ENCODE assay signal across 29 cellular contexts in genomic region chr16:50322333-50322732, GRCh38.
"Had no signal": no experiment of that assay in that cellular context is flagged by ENCODE, and none has a peak within 500 bp of the region (broad histone marks: within the 10 kb centered on the region; RNA-seq: fewer than 3 reads in every experiment).

No MANE protein-coding gene starts in this region.

- H3K9me3 Mint-ChIP-seq: naive B cell; nephron; neural crest cell; stimulated activated effector memory CD8-positive, alpha-beta T cell treated with anti-CD3 and anti-CD28 coated beads, Interleukin-12 subunit alpha, Interleukin-12 subunit beta, amount 100 ng/mL, for 72 hours; stimulated activated naive CD8-positive, alpha-beta T cell treated with anti-CD3 and anti-CD28 coated beads, Interleukin-15, Interleukin-2, amounts not matched to agents 100 ng/mL and 50 ng/mL, for 24 hours; type B pancreatic cell had no signal

- DNase-seq: hippocampal formation; kidney; left colon; left lung; lower lobe of right lung; mammary epithelial cell; mesenchymal stem cell; naive B cell; nucleus accumbens; pancreas; posterior cingulate gyrus; retina; right cardiac atrium; sigmoid colon; small intestine; spleen; stimulated activated CD4-positive, alpha-beta T cell treated with anti-CD3 and anti-CD28 coated beads, Interleukin-4, amount 100 ng/mL, for 24 hours; stimulated activated naive CD4-positive, alpha-beta T cell; tibial artery; uterus had no signal

- H3K4me1 Mint-ChIP-seq: neural crest cell had no signal

- H3K36me3 ChIP-seq: prostate gland, uterus had no signal

- H3K4me1 ChIP-seq: lower lobe of right lung, pancreas, prostate gland, suprapubic skin, uterus had no signal

- FAIRE-seq: islet of Langerhans, kidney, pancreas, small intestine had no signal

- H3K27ac ChIP-seq: lower lobe of right lung, pancreas, prostate gland, thoracic aorta had no signal

- ATAC-seq: left colon; left lung; lower lobe of right lung; pancreas; right cardiac atrium; stimulated activated effector memory CD8-positive, alpha-beta T cell treated with anti-CD3 and anti-CD28 coated beads, Interleukin-12 subunit alpha, Interleukin-12 subunit beta, amount 100 ng/mL, for 72 hours had no signal

- H3K27ac Mint-ChIP-seq: nephron; stimulated activated effector memory CD8-positive, alpha-beta T cell treated with anti-CD3 and anti-CD28 coated beads, Interleukin-12 subunit alpha, Interleukin-12 subunit beta, amount 100 ng/mL, for 72 hours; type B pancreatic cell had no signal

- H3K4me3 Mint-ChIP-seq: naive B cell; nephron; neural crest cell; stimulated activated effector memory CD8-positive, alpha-beta T cell treated with anti-CD3 and anti-CD28 coated beads, Interleukin-12 subunit alpha, Interleukin-12 subunit beta, amount 100 ng/mL, for 72 hours; stimulated activated naive CD8-positive, alpha-beta T cell treated with anti-CD3 and anti-CD28 coated beads, Interleukin-15, Interleukin-2, amounts not matched to agents 100 ng/mL and 50 ng/mL, for 24 hours; type B pancreatic cell had no signal

- H3K4me3 ChIP-seq: left lung, lower lobe of right lung, pancreas, prostate gland, sigmoid colon, spleen, suprapubic skin, thoracic aorta, tibial artery, uterus had no signal

- H3K27me3 ChIP-seq: left lung, pancreas, sigmoid colon, spleen, suprapubic skin, tibial artery, uterus had no signal

- H3K27me3 Mint-ChIP-seq: naive B cell; stimulated activated naive CD8-positive, alpha-beta T cell treated with anti-CD3 and anti-CD28 coated beads, Interleukin-15, Interleukin-2, amounts not matched to agents 100 ng/mL and 50 ng/mL, for 24 hours; type B pancreatic cell had no signal

- H3K9me3 ChIP-seq: left lung, lower lobe of right lung, pancreas, prostate gland, sigmoid colon, spleen, suprapubic skin, thoracic aorta, tibial artery, uterus had no signal
